ENCODE assay signal across 31 cellular contexts in the genomic region with DNA sequence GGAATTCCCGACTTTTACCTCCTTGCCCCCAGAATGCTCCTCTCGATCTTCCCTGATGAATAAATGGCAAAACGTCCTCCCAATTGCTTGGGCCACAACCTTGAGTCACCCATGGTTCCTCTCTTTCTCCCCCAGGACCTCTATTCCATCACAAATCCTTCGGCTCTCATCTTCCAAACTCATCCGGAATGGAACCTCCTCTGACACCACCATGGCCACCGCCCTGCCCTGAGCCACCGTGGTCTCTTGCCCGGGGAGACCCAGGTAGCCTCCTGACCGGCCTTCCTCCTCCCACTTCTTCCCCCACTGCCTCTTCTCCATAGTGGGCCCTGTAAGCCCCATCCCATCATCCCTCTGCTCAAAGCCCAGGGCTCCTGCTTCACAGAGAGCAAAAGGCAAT. TPM values are rescaled to one million over a fixed set of nuclear protein-coding genes. Genes with fewer than 3 reads are reported as not detected.
"Had no signal": no experiment of that assay in that cellular context is flagged by ENCODE, and none has a peak within 500 bp of the region (broad histone marks: within the 10 kb centered on the region; RNA-seq: fewer than 3 reads in every experiment).

No MANE protein-coding gene starts in this region.

- H3K4me1 Mint-ChIP-seq: endodermal cell, mesothelial cell of epicardium had no signal

- DNase-seq: colonic mucosa; cortex of kidney; effector CD8-positive, alpha-beta T cell; effector memory CD8-positive, alpha-beta T cell; endodermal cell; erythroblast; esophagus squamous epithelium; foreskin fibroblast; foreskin melanocyte; gastrocnemius medialis; glutamatergic neuron; head of caudate nucleus; immature natural killer cell; islet precursor cell; kidney; kidney glomerular epithelial cell; left ventricle myocardium superior; lower lobe of right lung; mesenchymal stem cell; mucosa of descending colon had no signal

- H3K9me3 Mint-ChIP-seq: dendritic cell treated with granulocyte-macrophage colony-stimulating factor and Interleukin-4, amounts not matched to agents 40 ng/mL and 50 ng/mL, for 4 days; effector memory CD8-positive, alpha-beta T cell; endodermal cell; mesothelial cell of epicardium had no signal

- H3K27ac Mint-ChIP-seq: dendritic cell treated with granulocyte-macrophage colony-stimulating factor and Interleukin-4, amounts not matched to agents 40 ng/mL and 50 ng/mL, for 4 days; effector memory CD8-positive, alpha-beta T cell; endodermal cell; immature natural killer cell; mesothelial cell of epicardium had no signal

- ATAC-seq: effector memory CD8-positive, alpha-beta T cell; esophagus mucosa; gastrocnemius medialis; left lung; left ventricle myocardium superior; lower lobe of right lung; mucosa of descending colon had no signal

- H2AFZ ChIP-seq: hepatocyte had no signal

- H3K9me3 ChIP-seq: colonic mucosa, esophagus squamous epithelium, gastrocnemius medialis, left lung, lower lobe of right lung, mucosa of descending colon had no signal

- H3K36me3 Mint-ChIP-seq: immature natural killer cell had no signal

- H3K79me2 ChIP-seq: hepatocyte had no signal

- H3K27ac ChIP-seq: colonic mucosa, epithelial cell of prostate, esophagus squamous epithelium, gastrocnemius medialis, hepatocyte, left lung, lower lobe of right lung had no signal

- H3K36me3 ChIP-seq: colonic mucosa, esophagus squamous epithelium, gastrocnemius medialis, left lung, lower lobe of right lung had no signal

- H3K4me2 ChIP-seq: hepatocyte had no signal

- H3K4me1 ChIP-seq: colonic mucosa, gastrocnemius medialis had no signal

- FAIRE-seq: endometrium, kidney had no signal

- H3K4me3 Mint-ChIP-seq: dendritic cell treated with granulocyte-macrophage colony-stimulating factor and Interleukin-4, amounts not matched to agents 40 ng/mL and 50 ng/mL, for 4 days; effector memory CD8-positive, alpha-beta T cell; endodermal cell; immature natural killer cell; mesothelial cell of epicardium had no signal

- H3K4me3 ChIP-seq: colonic mucosa, esophagus squamous epithelium, gastrocnemius medialis, hepatocyte, left lung, lower lobe of right lung, mucosa of descending colon had no signal

RNA-seq across cellular contexts. Expression of gene SLC7A10, which starts 4.9 kb away (rescaled TPM):
- total RNA-seq: colonic mucosa, dermis microvascular lymphatic vessel endothelial cell, esophagus mucosa, esophagus squamous epithelium, gastrocnemius medialis, glomerular endothelial cell, kidney, left ventricle myocardium superior, lung microvascular endothelial cell, mucosa of descending colon, myocyte had no signal
- polyA plus RNA-seq: immature natural killer cell had no signal

RNA-seq across cellular contexts. Expression of gene LRP3, which starts 26.6 kb away (rescaled TPM):
- polyA plus RNA-seq: immature natural killer cell had no signal
